In the genomic region with DNA sequence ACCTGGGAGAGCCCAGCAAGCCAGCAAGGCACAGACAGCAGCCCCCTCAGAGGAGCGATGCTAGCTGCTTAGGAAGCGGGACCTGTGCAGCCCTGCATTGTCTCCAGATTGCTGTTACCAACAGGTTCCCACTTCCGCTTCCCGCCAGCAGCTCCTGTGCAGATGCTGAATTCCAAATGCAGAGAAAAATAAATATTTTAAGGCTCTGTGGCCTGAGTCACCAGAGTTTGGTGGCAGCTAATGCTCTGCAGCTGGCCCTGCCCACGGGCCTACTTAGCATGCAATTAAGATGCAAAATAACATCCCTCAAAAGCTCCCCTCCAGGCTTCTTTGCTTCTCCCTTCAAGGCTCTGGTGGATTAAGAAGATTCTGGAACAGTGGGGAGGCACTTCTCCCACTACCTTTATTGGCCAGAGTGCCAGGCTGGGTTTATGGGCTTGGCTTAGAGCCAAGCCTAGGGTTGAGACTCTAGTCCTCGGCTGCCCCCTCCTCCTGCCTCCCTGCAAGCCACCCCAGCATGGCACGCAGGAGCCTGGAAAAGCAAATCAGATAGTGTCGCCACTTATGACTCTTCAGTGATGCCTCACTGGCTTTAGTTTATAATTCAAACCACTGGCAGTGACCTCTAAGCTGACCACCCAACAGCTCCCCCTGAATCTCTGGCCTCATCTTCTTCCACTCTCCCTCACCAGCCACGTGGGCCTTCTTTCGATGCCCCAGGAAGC, we compare ENCODE assay signal across 19 cellular contexts.
DNase-seq lines count a peak whose midpoint lies in the region; ATAC-seq lines count a peak whose summit lies in the region.
"Had no signal": no experiment of that assay in that cellular context is flagged by ENCODE, and none has a peak within 500 bp of the region (broad histone marks: within the 10 kb centered on the region; RNA-seq: fewer than 3 reads in every experiment).

No MANE protein-coding gene starts in this region.

- H3K9ac ChIP-seq in NT2/D1 (ENCODE audit: insufficient read length, low read depth) (peak overlapping the region; percentile 23), mesendoderm (ENCODE audit: low read length) (no peak overlapping the region)
- H3K9ac ChIP-seq: KMS-11 had no signal

- no peaks in the 10 kb centered on the region for H3K9me3 ChIP-seq in NT2/D1 (ENCODE audit: insufficient read depth, low read length)
- H3K9me3 ChIP-seq: thoracic aorta had no signal

- no peak overlapping the region for H2BK15ac ChIP-seq in mesendoderm (replicated peaks; ENCODE audit: low read depth)

- H2BK5ac ChIP-seq in mesendoderm (ENCODE audit: low read length), result no peak overlapping the region

- ATAC-seq in GM21825 (IDR thresholded peaks at IDR 0.05; ENCODE audit: unreplicated experiment) (no peak), GM21367 (IDR thresholded peaks at IDR 0.05; ENCODE audit: unreplicated experiment) (no peak)
- ATAC-seq: heart right ventricle, left colon, T-helper 17 cell had no signal

- H4K8ac ChIP-seq in mesendoderm (ENCODE audit: low read depth, low read length), result no peak overlapping the region

- H3K27me3 ChIP-seq in NT2/D1 (ENCODE audit: insufficient read depth, insufficient read length) (no peaks in the 10 kb centered on the region), mesendoderm (ENCODE audit: insufficient read depth, low read length, poor library complexity) (no peaks in the 10 kb centered on the region)

- H2BK120ac ChIP-seq in mesendoderm (ENCODE audit: low read depth, low read length), result no peak overlapping the region

- H3K4me2 ChIP-seq in mesendoderm (ENCODE audit: low read length), result no peak overlapping the region
- H3K4me2 ChIP-seq: KMS-11 had no signal

- H2AK5ac ChIP-seq in mesendoderm (ENCODE audit: low read length), result no peak overlapping the region

- H4K5ac ChIP-seq in mesendoderm (ENCODE audit: low read length), result no peak overlapping the region

- H3K79me2 ChIP-seq in mesendoderm (ENCODE audit: control insufficient read depth, insufficient read depth, low read length), result no peaks in the 10 kb centered on the region

- DNase-seq in Daoy (ENCODE audit: low read depth) (peak; percentile 53), M059J (ENCODE audit: low read depth) (peak; percentile 57), NT2/D1 (ENCODE audit: low read depth, low spot score) (peak; percentile 70), mesendoderm (peak; percentile 68), SIG-M5 treated with dmso at 0.1 percent for 504 hours (lab: John Stamatoyannopoulos, UW; ENCODE audit: unreplicated experiment) (no peak)
- DNase-seq: activated CD4-positive, CD25-positive, alpha-beta regulatory T cell treated with anti-CD3 and anti-CD28 coated beads, Interleukin-2, amount 50 U/mL, for 72 hours; activated naive CD4-positive, alpha-beta T cell; GF-D8; heart right ventricle; left colon; naive B cell; NCI-H1694; T-helper 17 cell had no signal

- no peak overlapping the region for H3K4ac ChIP-seq in mesendoderm (ENCODE audit: low read depth, low read length)

- H3K79me1 ChIP-seq in mesendoderm (ENCODE audit: low read length), result no peaks in the 10 kb centered on the region

- no peak overlapping the region for H3K27ac ChIP-seq in mesendoderm (ENCODE audit: low read depth, low read length)
- H3K27ac ChIP-seq: C4-2B, esophagus muscularis mucosa, heart right ventricle, KMS-11, thoracic aorta had no signal

- WGBS in mesendoderm (ENCODE audit: extremely low coverage, insufficient coverage, low lambda C conversion rate), result no CpG with 5 or more reads among the region's 10 CpGs

- no peak overlapping the region for H3K56ac ChIP-seq in mesendoderm (ENCODE audit: low read length)

- H3K36me3 ChIP-seq in NT2/D1 (ENCODE audit: insufficient read depth, insufficient read length, low read length), result no peaks in the 10 kb centered on the region
- no peaks in the 10 kb centered on the region for H3K36me3 ChIP-seq in mesendoderm (ENCODE audit: control insufficient read depth, insufficient read depth, low read length)
- H3K36me3 ChIP-seq: esophagus muscularis mucosa, heart right ventricle, thoracic aorta had no signal

- H3K4me1 ChIP-seq in NT2/D1 (ENCODE audit: insufficient read depth, insufficient read length), result peaks cover 22% of the 10 kb centered on the region
- no peaks in the 10 kb centered on the region for H3K4me1 ChIP-seq in mesendoderm (ENCODE audit: control insufficient read depth, low read depth, low read length)
- H3K4me1 ChIP-seq: esophagus muscularis mucosa, heart right ventricle had no signal

- H3K18ac ChIP-seq in mesendoderm (ENCODE audit: low read length), result no peak overlapping the region

- no peak overlapping the region for H3K23ac ChIP-seq in mesendoderm (ENCODE audit: low read length)

- no peak overlapping the region for H3K4me3 ChIP-seq in NT2/D1 (ENCODE audit: insufficient read length, low read depth)
- H3K4me3 ChIP-seq in mesendoderm (ENCODE audit: low read length), result no peak overlapping the region
- H3K4me3 ChIP-seq: esophagus muscularis mucosa, heart right ventricle, thoracic aorta had no signal
